ENCODE assay signal across 11 cellular contexts in the genomic region with DNA sequence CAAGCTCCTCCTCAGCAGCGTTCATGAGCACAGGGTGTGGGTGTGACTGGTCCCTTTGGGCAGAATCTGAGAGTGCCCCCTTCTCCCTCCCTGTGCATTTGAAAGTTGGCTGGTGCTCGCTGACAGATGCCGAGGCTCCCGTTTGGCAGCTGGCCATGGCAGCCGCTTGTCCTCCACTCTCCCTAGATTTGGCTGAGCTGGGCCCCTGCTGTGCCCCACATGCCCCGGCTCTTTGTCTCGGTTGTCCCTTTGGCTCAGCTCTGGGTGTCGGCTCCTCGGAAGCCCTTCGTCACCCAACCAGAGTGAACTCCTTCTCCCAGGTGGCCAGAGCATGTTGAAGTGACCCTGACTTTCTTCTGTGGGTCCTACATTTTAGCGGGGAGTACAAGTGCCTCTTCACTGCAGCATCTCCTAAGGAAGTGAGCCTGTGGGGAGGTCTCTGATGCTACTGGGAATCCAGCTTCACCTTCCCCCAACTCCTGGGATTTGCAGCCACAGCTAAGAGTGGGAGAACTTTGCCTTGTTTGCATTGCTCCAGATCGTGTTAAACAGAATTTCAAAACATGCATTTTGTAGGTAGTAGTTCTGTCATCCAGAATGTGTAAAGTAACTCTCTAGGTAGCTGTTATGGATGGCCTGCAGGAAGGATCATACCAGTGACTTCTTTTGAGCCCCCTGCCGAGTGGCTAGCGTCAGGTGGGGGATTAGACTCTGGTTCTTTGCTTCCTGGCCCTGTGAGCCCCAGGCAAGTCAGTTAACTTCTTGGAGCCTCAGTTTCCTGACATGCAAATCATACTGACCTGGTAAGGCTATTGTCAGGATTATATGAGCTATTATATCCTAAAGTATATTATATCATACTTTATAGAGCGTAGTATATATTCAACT. TPM values are rescaled to one million over a fixed set of nuclear protein-coding genes. Genes with fewer than 3 reads are reported as not detected.
DNase-seq lines count a peak whose midpoint lies in the region; ATAC-seq and TF ChIP-seq lines count a peak whose summit lies in the region.
"Had no signal": no experiment of that assay in that cellular context is flagged by ENCODE, and none has a peak within 500 bp of the region (broad histone marks: within the 10 kb centered on the region; RNA-seq: fewer than 3 reads in every experiment).

No MANE protein-coding gene starts in this region.

- TF ChIP-seq POLR2A in prostate gland (IDR thresholded peaks at IDR 0.05), result no peak

- H3K36me3 Mint-ChIP-seq in T-helper 17 cell (ENCODE audit: low read depth), result peaks cover 2% of the 10 kb centered on the region

- H3K27me3 Mint-ChIP-seq in T-helper 17 cell, result no peaks in the 10 kb centered on the region

- H3K4me1 Mint-ChIP-seq in T-helper 17 cell, result peaks cover 60% of the 10 kb centered on the region

- H3K36me3 ChIP-seq in liver (ENCODE audit: control insufficient read depth in 4 of 4, insufficient read depth in 3 of 4, low read depth in 1 of 4, low read length in 3 of 4) (no peaks in the 10 kb centered on the region), prostate gland (no peaks in the 10 kb centered on the region)
- H3K36me3 ChIP-seq: esophagus squamous epithelium had no signal

- no peak for TF ChIP-seq CTCF in liver (IDR thresholded peaks at IDR 0.05; ENCODE audit: low read depth, low read length, missing input control)
- no peak for TF ChIP-seq CTCF in prostate gland (IDR thresholded peaks at IDR 0.05)

- peak overlapping the region in 1 of 2 donors; percentile 43 for H3K9ac ChIP-seq in liver (ENCODE audit: low read depth in 1 of 2, low read length in 2 of 2)

- 40% methylated on average over 15 of the region's 15 CpGs for WGBS in liver
- WGBS in prostate gland, result 57% methylated on average over 14 of the region's 15 CpGs

- ATAC-seq in T-helper 17 cell (no peak), HG02852 (IDR thresholded peaks at IDR 0.05; ENCODE audit: unreplicated experiment) (no peak), GM21737 (IDR thresholded peaks at IDR 0.05; ENCODE audit: unreplicated experiment) (no peak), HG03521 (IDR thresholded peaks at IDR 0.05; ENCODE audit: unreplicated experiment) (no peak)

- DNase-seq in DMS 273 treated with DMSO at 0.1 percent for 48 hours (lab: John Stamatoyannopoulos, UW), result peak; percentile 94
- DNase-seq in NCI-H128 (lab: John Stamatoyannopoulos, UW; ENCODE audit: unreplicated experiment), result peak; percentile 28
- no peak for DNase-seq in T-helper 17 cell
- no peak for DNase-seq in prostate gland (ENCODE audit: low spot score)
- DNase-seq: activated CD4-positive, alpha-beta T cell treated with anti-CD3 and anti-CD28 coated beads for 48 hours; esophagus squamous epithelium; Peyer's patch had no signal

- no peaks in the 10 kb centered on the region for H3K27me3 ChIP-seq in liver (ENCODE audit: control insufficient read depth in 4 of 4, insufficient read depth in 4 of 4, low read length in 3 of 4)
- no peaks in the 10 kb centered on the region for H3K27me3 ChIP-seq in prostate gland (replicated peaks; ENCODE audit: insufficient read depth)
- H3K27me3 ChIP-seq: esophagus squamous epithelium, Peyer's patch had no signal

- H3K27ac ChIP-seq in liver (ENCODE audit: low read depth in 1 of 2, low read length in 2 of 2) (peak overlapping the region; percentile 67 to 85), prostate gland (no peak overlapping the region)
- H3K27ac ChIP-seq: esophagus squamous epithelium had no signal

- H3K4me3 Mint-ChIP-seq in T-helper 17 cell, result no peak overlapping the region

- intact Hi-C loops in prostate gland (cut with DNase I), result no loop called here

- H3K4me1 ChIP-seq in liver (ENCODE audit: control insufficient read depth in 4 of 4, insufficient read depth in 4 of 4, low read length in 3 of 4) (peaks cover 19 to 82% (median 65%) of the 10 kb centered on the region in 4 donors), prostate gland (replicated peaks) (no peaks in the 10 kb centered on the region)

- peak; percentile 29 to 48 for TF ChIP-seq RAD21 in liver (IDR thresholded peaks at IDR 0.05)

- H3K27ac Mint-ChIP-seq in T-helper 17 cell, result peak overlapping the region; percentile 97

- H3K9me3 ChIP-seq in T-helper 17 cell (ENCODE audit: control insufficient read depth, low read length, poor library complexity, severe bottlenecking) (no peaks in the 10 kb centered on the region), liver (ENCODE audit: control insufficient read depth in 4 of 4, low read length in 3 of 4) (no peaks in the 10 kb centered on the region), prostate gland (no peaks in the 10 kb centered on the region)
- H3K9me3 ChIP-seq: esophagus squamous epithelium, Peyer's patch had no signal

- H3K4me3 ChIP-seq in liver (ENCODE audit: low read depth in 1 of 3, low read length in 3 of 3) (peak overlapping the region in 1 of 3 donors; percentile 6), prostate gland (no peak overlapping the region)
- H3K4me3 ChIP-seq: esophagus squamous epithelium, Peyer's patch had no signal

TF ChIP-seq in liver, 16 proteins besides CTCF, POLR2A, EP300 and RAD21:
- peak in 1 of 2 donors; percentile 57 for TF ChIP-seq RXRA (IDR thresholded peaks at IDR 0.05)
- TF ChIP-seq YY1 (IDR thresholded peaks at IDR 0.05), result peak; percentile 32
- TF ChIP-seq HNF4G (IDR thresholded peaks at IDR 0.05), result peak; percentile 67
- TF ChIP-seq GABPA (IDR thresholded peaks at IDR 0.05 in 1 of 2, conservative IDR thresholded peaks at IDR 0.05 in 1 of 2), result no peak
- peak; percentile 96 for TF ChIP-seq SP1 (IDR thresholded peaks at IDR 0.05)
- TF ChIP-seq MAX (IDR thresholded peaks at IDR 0.05), result peak; percentile 56
- TF ChIP-seq FOXA2 (IDR thresholded peaks at IDR 0.05), result peak; percentile 72
- TF ChIP-seq FOXA1 (IDR thresholded peaks at IDR 0.05), result peak; percentile 82
- peak; percentile 52 for TF ChIP-seq REST (IDR thresholded peaks at IDR 0.05)
- no peak for TF ChIP-seq NR2F2 (IDR thresholded peaks at IDR 0.05)
- peak; percentile 84 to 86 for TF ChIP-seq HNF4A (conservative IDR thresholded peaks at IDR 0.05)

RNA-seq across cellular contexts. Expression of gene HPCAL1, which starts 24.2 kb away (rescaled TPM):
- 10 to 100 TPM; 44.2 TPM for total RNA-seq in T-helper 17 cell
- 10 to 100 TPM; 17.3 to 18.1 TPM for total RNA-seq in liver
- polyA plus RNA-seq in liver, result 10 to 100 TPM; 27.7 to 27.9 TPM
- total RNA-seq in prostate gland, result 100 to 1,000 TPM in 1 of 2 donors, 10 to 100 TPM in 1; 22.5 to 203 TPM

Comparison
In these comparisons a context has a peak if more than half of its experiments do, and no peak if none do; other contexts are left out.
1. DNase-seq: peak in DMS 273 treated with DMSO at 0.1 percent for 48 hours (single experiment) and NCI-H128 (single experiment); none in T-helper 17 cell (0 of 3) and prostate gland (single experiment).
2. H3K27ac ChIP-seq: peak in liver (2 of 2); none in prostate gland (0 of 2).